Comparison of ENCODE assay signal across 8 cellular contexts in the genomic region with DNA sequence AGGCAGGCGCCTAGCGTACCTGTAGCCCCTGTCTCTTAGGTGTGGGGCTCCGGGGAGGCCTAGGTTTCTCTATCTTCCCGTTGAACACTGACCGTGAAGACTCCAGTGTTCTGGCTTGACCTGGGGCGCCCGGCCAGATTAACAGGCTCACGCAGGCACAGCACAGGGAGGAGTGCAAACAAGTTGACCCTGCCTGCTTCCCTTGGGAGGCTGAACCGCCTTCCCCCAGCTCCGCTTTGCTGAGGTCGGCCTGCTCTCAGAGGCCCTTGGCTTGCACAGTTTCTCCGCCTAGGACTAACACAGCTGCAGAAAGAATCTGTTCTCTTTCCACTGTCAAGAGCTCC. TPM values are rescaled to one million over a fixed set of nuclear protein-coding genes. Genes with fewer than 3 reads are reported as not detected.
DNase-seq lines count a peak whose midpoint lies in the region; ATAC-seq and TF ChIP-seq lines count a peak whose summit lies in the region.

No MANE protein-coding gene starts in this region.

- H3K27me3 ChIP-seq in fibroblast of lung (ENCODE audit: control insufficient read depth, insufficient read depth, low read length) = no peaks in the 10 kb centered on the region

- H3K4me3 ChIP-seq in fibroblast of lung (replicated peaks in 1 of 4; ENCODE audit: control extremely low read depth in 1 of 4, insufficient read depth in 1 of 4, low read depth in 3 of 4, low read length in 4 of 4) = peak overlapping the region; percentile 49 to 82 (median 74)

- no peaks in the 10 kb centered on the region for H3K9me3 ChIP-seq in fibroblast of lung (ENCODE audit: control insufficient read depth, insufficient read depth, low read depth, low read length)

- peaks cover 19% of the 10 kb centered on the region for H3K36me3 Mint-ChIP-seq in T-helper 2 cell treated with Interferon-gamma antibody and Interleukin-4, amounts not matched to agents 5 μg/mL and 100 μg/mL, for 36 hours (ENCODE audit: low read depth)
- H3K36me3 Mint-ChIP-seq in naive thymus-derived CD8-positive, alpha-beta T cell = peaks cover 0 to 38% (median 7%) of the 10 kb centered on the region in 3 donors

- no peaks in the 10 kb centered on the region for H3K79me2 ChIP-seq in fibroblast of lung (ENCODE audit: control insufficient read depth, insufficient read depth, low read length)

- H3K36me3 ChIP-seq in fibroblast of lung (ENCODE audit: control insufficient read depth, insufficient read depth, low read length) = no peaks in the 10 kb centered on the region

- peak overlapping the region; percentile 74 for H3K4me2 ChIP-seq in fibroblast of lung (ENCODE audit: extremely low read depth, insufficient read depth, low read length)

- no peak for TF ChIP-seq CTCF in fibroblast of lung (conservative IDR thresholded peaks at IDR 0.05 in 1 of 2, IDR thresholded peaks at IDR 0.05 in 1 of 2; ENCODE audit: low read depth in 1 of 2, low read length in 2 of 2)

- peaks cover 29% of the 10 kb centered on the region for H3K4me1 Mint-ChIP-seq in T-helper 2 cell treated with Interferon-gamma antibody and Interleukin-4, amounts not matched to agents 5 μg/mL and 100 μg/mL, for 36 hours (ENCODE audit: low read depth)
- H3K4me1 Mint-ChIP-seq in naive thymus-derived CD8-positive, alpha-beta T cell = peaks cover 15 to 51% (median 38%) of the 10 kb centered on the region in 4 donors

- peak overlapping the region; percentile 66 for H2AFZ ChIP-seq in fibroblast of lung (ENCODE audit: low read length)

- ATAC-seq in HG02840 (IDR thresholded peaks at IDR 0.05; ENCODE audit: low FRiP score, unreplicated experiment) = peak; percentile 8
- no peak for ATAC-seq in naive thymus-derived CD8-positive, alpha-beta T cell

- peak overlapping the region; percentile 37 for H3K27ac ChIP-seq in fibroblast of lung (ENCODE audit: insufficient read depth, low read length)

- H3K27ac Mint-ChIP-seq in T-helper 2 cell treated with Interferon-gamma antibody and Interleukin-4, amounts not matched to agents 5 μg/mL and 100 μg/mL, for 36 hours = peak overlapping the region; percentile 15
- peak overlapping the region; percentile 42 to 95 (median 84) for H3K27ac Mint-ChIP-seq in naive thymus-derived CD8-positive, alpha-beta T cell

- peak overlapping the region; percentile 90 for H3K4me3 Mint-ChIP-seq in T-helper 2 cell treated with Interferon-gamma antibody and Interleukin-4, amounts not matched to agents 5 μg/mL and 100 μg/mL, for 36 hours
- H3K4me3 Mint-ChIP-seq in naive thymus-derived CD8-positive, alpha-beta T cell = peak overlapping the region; percentile 81 to 97 (median 90)

- DNase-seq in ELR (ENCODE audit: low read depth) = peak; percentile 37
- DNase-seq in T-helper 2 cell treated with Interferon-gamma antibody and Interleukin-4, amounts not matched to agents 5 μg/mL and 100 μg/mL, for 36 hours (ENCODE audit: low spot score) = no peak
- DNase-seq in fibroblast of lung (ENCODE audit: low read depth in 2 of 2) = peak; percentile 13 to 71
- DNase-seq in naive thymus-derived CD8-positive, alpha-beta T cell = no peak
- no peak for DNase-seq in NCI-H524 treated with DMSO at 0.1 percent for 48 hours (lab: John Stamatoyannopoulos, UW)
- DNase-seq in stimulated activated CD4-positive, alpha-beta T cell treated with anti-CD3 and anti-CD28 coated beads, Interleukin-4, amount 100 ng/mL, for 4 hours = no peak
- DNase-seq in GF-D8 (lab: John Stamatoyannopoulos, UW) = no peak

- peaks cover 5% of the 10 kb centered on the region for H3K4me1 ChIP-seq in fibroblast of lung (ENCODE audit: control insufficient read depth, extremely low read depth, insufficient read depth, low read length)

- POLR2A ChIA-PET in naive thymus-derived CD8-positive, alpha-beta T cell (lab: Charles Lee) = interaction anchor here (0.6 to 2.9 kb wide), 16 partner anchors 10 to 821 kb away, joined by 3 to 45 read pairs (median 7); a partner anchor contains a TSS

- H3K9ac ChIP-seq in fibroblast of lung (ENCODE audit: insufficient read depth, low read length) = peak overlapping the region; percentile 74

- H3K27me3 Mint-ChIP-seq in T-helper 2 cell treated with Interferon-gamma antibody and Interleukin-4, amounts not matched to agents 5 μg/mL and 100 μg/mL, for 36 hours (ENCODE audit: low read depth) = no peaks in the 10 kb centered on the region
- H3K27me3 Mint-ChIP-seq in naive thymus-derived CD8-positive, alpha-beta T cell = no peaks in the 10 kb centered on the region

- no peaks in the 10 kb centered on the region for H3K9me3 Mint-ChIP-seq in T-helper 2 cell treated with Interferon-gamma antibody and Interleukin-4, amounts not matched to agents 5 μg/mL and 100 μg/mL, for 36 hours
- H3K9me3 Mint-ChIP-seq in naive thymus-derived CD8-positive, alpha-beta T cell = no peaks in the 10 kb centered on the region

- no peaks in the 10 kb centered on the region for H4K20me1 ChIP-seq in fibroblast of lung (ENCODE audit: control insufficient read depth, extremely low read depth, insufficient read depth, low read length)

RNA-seq across cellular contexts. Expression of a gene that starts 0.6 kb away (rescaled TPM):
- total RNA-seq in fibroblast of lung = 68.3 and 86.0 TPM in 2 replicates
- 61.0 and 163 TPM in 2 replicates for polyA plus RNA-seq in fibroblast of lung
- polyA plus RNA-seq in fibroblast of lung (2012) = 43.4 and 103 TPM in 2 replicates
- polyA minus RNA-seq in fibroblast of lung (ENCODE audit: low replicate concordance) = 9.1 and 61.9 TPM in 2 replicates
- total RNA-seq in naive thymus-derived CD8-positive, alpha-beta T cell = 10 to 100 TPM; 28.5 to 32.0 TPM
- 10 to 100 TPM; 22.6 to 28.8 (median 24.4) TPM for polyA plus RNA-seq in naive thymus-derived CD8-positive, alpha-beta T cell

RNA-seq across cellular contexts. Expression of a gene that starts 10.1 kb away (rescaled TPM):
- 115 and 138 TPM in 2 replicates for total RNA-seq in fibroblast of lung
- polyA plus RNA-seq in fibroblast of lung = 52.7 and 64.5 TPM in 2 replicates
- 32.8 and 40.0 TPM in 2 replicates for polyA plus RNA-seq in fibroblast of lung (2012)
- polyA minus RNA-seq in fibroblast of lung (ENCODE audit: low replicate concordance) = 44.8 and 58.8 TPM in 2 replicates
- 100 to 1,000 TPM; 201 to 202 TPM for total RNA-seq in naive thymus-derived CD8-positive, alpha-beta T cell
- 10 to 100 TPM; 37.0 to 62.6 (median 41.9) TPM for polyA plus RNA-seq in naive thymus-derived CD8-positive, alpha-beta T cell

RNA-seq across cellular contexts. Expression of a gene that starts 35.0 kb away (rescaled TPM):
- total RNA-seq in fibroblast of lung = 105 and 179 TPM in 2 replicates
- 167 and 328 TPM in 2 replicates for polyA plus RNA-seq in fibroblast of lung
- 232 and 291 TPM in 2 replicates for polyA plus RNA-seq in fibroblast of lung (2012)
- polyA minus RNA-seq in fibroblast of lung (ENCODE audit: low replicate concordance) = 8.2 and 16.4 TPM in 2 replicates
- total RNA-seq in naive thymus-derived CD8-positive, alpha-beta T cell = 100 to 1,000 TPM; 116 to 133 TPM
- polyA plus RNA-seq in naive thymus-derived CD8-positive, alpha-beta T cell = 100 to 1,000 TPM; 192 to 244 (median 206) TPM

RNA-seq across cellular contexts. Expression of a gene that starts 43.4 kb away (rescaled TPM):
- 15.7 and 16.4 TPM in 2 replicates for total RNA-seq in fibroblast of lung
- 31.2 and 37.2 TPM in 2 replicates for polyA plus RNA-seq in fibroblast of lung
- polyA plus RNA-seq in fibroblast of lung (2012) = 25.4 and 33.9 TPM in 2 replicates
- polyA minus RNA-seq in fibroblast of lung (ENCODE audit: low replicate concordance) = 1.8 and 2.5 TPM in 2 replicates
- 10 to 100 TPM; 38.9 to 41.8 TPM for total RNA-seq in naive thymus-derived CD8-positive, alpha-beta T cell
- polyA plus RNA-seq in naive thymus-derived CD8-positive, alpha-beta T cell = 10 to 100 TPM; 43.2 to 45.3 (median 44.4) TPM

Comparison
In these comparisons a context has a peak if more than half of its experiments do, and no peak if none do; other contexts are left out.
1. DNase-seq: peak in ELR (single experiment) and fibroblast of lung (2 of 2); none in T-helper 2 cell treated with Interferon-gamma antibody and Interleukin-4, amounts not matched to agents 5 μg/mL and 100 μg/mL, for 36 hours (single experiment), naive thymus-derived CD8-positive, alpha-beta T cell (0 of 10), NCI-H524 treated with DMSO at 0.1 percent for 48 hours (single experiment), stimulated activated CD4-positive, alpha-beta T cell treated with anti-CD3 and anti-CD28 coated beads, Interleukin-4, amount 100 ng/mL, for 4 hours (0 of 2) and GF-D8 (single experiment).